1 cellular context compared by ENCODE assay signal in the genomic region with DNA sequence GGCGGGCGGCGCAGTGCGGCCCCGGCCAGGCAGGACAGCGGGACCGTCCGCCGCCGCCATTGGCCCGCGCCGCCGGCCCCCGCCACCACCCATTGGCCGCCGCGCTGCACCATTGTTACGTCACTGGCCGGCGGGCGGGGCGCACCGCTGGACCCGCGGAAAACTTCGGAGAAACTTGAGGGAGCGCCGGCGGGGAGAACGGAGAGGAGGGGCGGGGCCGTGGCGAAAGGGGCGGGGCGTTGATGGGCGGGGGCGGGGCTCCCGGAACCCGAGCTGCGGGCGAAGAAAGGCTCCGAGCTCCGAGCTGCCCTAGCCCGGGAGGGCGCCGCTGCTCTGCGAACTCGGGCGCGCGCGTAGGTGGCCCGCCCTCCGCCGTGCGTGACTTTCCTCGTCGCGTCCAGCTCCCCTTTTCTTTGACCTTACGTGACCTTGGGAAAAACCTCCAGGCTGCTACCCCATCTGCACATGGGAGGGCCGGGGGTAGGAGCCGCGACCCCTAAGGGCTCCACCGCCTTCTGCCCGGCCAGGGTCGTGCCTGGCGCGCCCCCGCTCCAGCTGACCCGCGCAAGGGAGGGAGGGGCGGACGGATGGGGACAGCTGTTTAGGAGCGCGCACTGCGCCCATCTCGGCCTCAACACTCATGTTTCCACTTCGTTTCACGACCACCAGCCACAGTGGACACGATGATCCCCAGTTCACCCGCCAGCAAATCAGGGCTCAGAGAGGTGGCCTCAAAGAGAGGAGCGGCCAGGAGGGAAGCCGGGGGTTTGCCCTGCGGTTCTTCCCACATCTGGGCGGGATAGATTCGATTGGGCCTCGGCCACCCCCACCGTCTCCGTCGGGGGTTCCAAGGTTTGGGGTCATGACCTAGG.
A peak's percentile ranks its signal among the peaks of the same experiment; 100 is the strongest.
TF ChIP-seq lines count a peak whose summit lies in the region.

A gene with protein sequence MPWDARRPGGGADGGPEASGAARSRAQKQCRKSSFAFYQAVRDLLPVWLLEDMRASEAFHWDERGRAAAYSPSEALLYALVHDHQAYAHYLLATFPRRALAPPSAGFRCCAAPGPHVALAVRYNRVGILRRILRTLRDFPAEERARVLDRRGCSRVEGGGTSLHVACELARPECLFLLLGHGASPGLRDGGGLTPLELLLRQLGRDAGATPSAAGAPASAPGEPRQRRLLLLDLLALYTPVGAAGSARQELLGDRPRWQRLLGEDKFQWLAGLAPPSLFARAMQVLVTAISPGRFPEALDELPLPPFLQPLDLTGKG (minus strand): TSS at position 33 of the 872 bp plus-strand sequence. CDS start 1,887 bp downstream, outside the sequence.

TF ChIP-seq in IMR-90, 13 proteins besides CTCF, POLR2A, EP300 and RAD21:
- TF ChIP-seq MAZ (IDR thresholded peaks at IDR 0.05; ENCODE audit: borderline replicate concordance, low read depth, low read length) (peak; percentile 86), CEBPB (IDR thresholded peaks at IDR 0.05; ENCODE audit: low read depth, low read length) (peak; percentile 49; the same call in 1 of the 2 replicates), RFX5 (IDR thresholded peaks at IDR 0.05; ENCODE audit: low read depth, low read length) (no peak)
